26 cellular contexts compared by ENCODE assay signal in genomic region chr2:122478108-122478507, GRCh38.
"Had no signal": no experiment of that assay in that cellular context is flagged by ENCODE, and none has a peak within 500 bp of the region (broad histone marks: within the 10 kb centered on the region; RNA-seq: fewer than 3 reads in every experiment).

No MANE protein-coding gene starts in this region.

- H2AFZ ChIP-seq: hepatocyte, parathyroid adenoma had no signal

- H3K9ac ChIP-seq: parathyroid adenoma had no signal

- H3K79me2 ChIP-seq: hepatocyte, parathyroid adenoma had no signal

- H3K4me3 ChIP-seq: coronary artery, esophagus muscularis mucosa, gastrocnemius medialis, hepatocyte, mucosa of descending colon, right lobe of liver, smooth muscle cell, stomach, thyroid gland, vagina had no signal

- H3K9me3 ChIP-seq: esophagus muscularis mucosa, gastrocnemius medialis, mucosa of descending colon, neutrophil, right lobe of liver, stomach, thyroid gland, vagina had no signal

- H3K4me2 ChIP-seq: hepatocyte, smooth muscle cell had no signal

- H3K27ac ChIP-seq: coronary artery, esophagus muscularis mucosa, gastrocnemius medialis, hepatocyte, neutrophil, parathyroid adenoma, right lobe of liver, stomach, thyroid gland, vagina had no signal

- H3K27me3 ChIP-seq: esophagus muscularis mucosa, gastrocnemius medialis, hepatocyte, neutrophil, right lobe of liver, stomach, thyroid gland, vagina had no signal

- ATAC-seq: gastrocnemius medialis, left lobe of liver, mucosa of descending colon, right lobe of liver had no signal

- DNase-seq: dermis blood vessel endothelial cell; effector memory CD4-positive, alpha-beta T cell; foreskin fibroblast; gastrocnemius medialis; head of caudate nucleus; kidney; mesenchymal stem cell; mucosa of descending colon; naive B cell; right lobe of liver; stimulated activated CD4-positive, alpha-beta T cell treated with anti-CD3 and anti-CD28 coated beads, Interleukin-12 subunit alpha, Interleukin-12 subunit beta, amount 100 ng/mL, for 4 hours; stimulated activated CD4-positive, alpha-beta T cell treated with anti-CD3 and anti-CD28 coated beads, Interleukin-1b, Interleukin-23, amount 100 ng/mL, for 48 hours; stimulated activated CD4-positive, alpha-beta T cell treated with anti-CD3 and anti-CD28 coated beads, Interleukin-4, amount 100 ng/mL, for 1 hour; stimulated activated CD8-positive, alpha-beta memory T cell treated with anti-CD3 and anti-CD28 coated beads, Interleukin-4, amount 100 ng/mL, for 48 hours; stimulated activated naive CD4-positive, alpha-beta T cell treated with Interleukin-2 at 50 U/mL for 16 hours; stomach; thyroid gland; trophoblast cell had no signal

- H3K36me3 ChIP-seq: esophagus muscularis mucosa, gastrocnemius medialis, neutrophil, right lobe of liver, stomach, thyroid gland, vagina had no signal

- H3K4me1 ChIP-seq: esophagus muscularis mucosa, gastrocnemius medialis, right lobe of liver, stomach, thyroid gland, vagina had no signal
